In genomic region chr20:20683922-20684321, GRCh38 we compare ENCODE assay signal across 19 cellular contexts. TPM values are rescaled to one million over a fixed set of nuclear protein-coding genes. Genes with fewer than 3 reads are reported as not detected.
DNase-seq lines count a peak whose midpoint lies in the region; ATAC-seq, FAIRE-seq and TF ChIP-seq lines count a peak whose summit lies in the region.
"Had no signal": no experiment of that assay in that cellular context is flagged by ENCODE, and none has a peak within 500 bp of the region (broad histone marks: within the 10 kb centered on the region; RNA-seq: fewer than 3 reads in every experiment).

No MANE protein-coding gene starts in this region.

- WGBS in K562 (ENCODE audit: insufficient coverage, low coverage, missing lambda C conversion rate) = 3% methylated on average over 2 of the region's 4 CpGs

- no peak overlapping the region for H2AFZ ChIP-seq in K562 (ENCODE audit: low read depth, low read length)

- TF ChIP-seq CTCF in CD4-positive, alpha-beta T cell (IDR thresholded peaks at IDR 0.05) = no peak
- TF ChIP-seq CTCF in K562 (IDR thresholded peaks at IDR 0.05 in 2 of 3, conservative IDR thresholded peaks at IDR 0.05 in 1 of 3; ENCODE audit: insufficient read depth in 2 of 3, low read depth in 1 of 3, low read length in 3 of 3) (no peak), upper lobe of right lung (IDR thresholded peaks at IDR 0.05) (no peak)

- no peaks in the 10 kb centered on the region for H4K20me1 ChIP-seq in K562 (replicated peaks; ENCODE audit: control insufficient read depth, insufficient read depth, low read length)

- no peak overlapping the region for H3K4me3 ChIP-seq in K562
- no peak overlapping the region for H3K4me3 ChIP-seq in upper lobe of right lung
- H3K4me3 ChIP-seq: A549, SJSA1 had no signal

- TF ChIP-seq EP300 in K562 (IDR thresholded peaks at IDR 0.05; ENCODE audit: low read length) = no peak

- in situ Hi-C loops in K562 (cut with MboI) = no loop called here

- H3K4me3 Mint-ChIP-seq in activated CD4-positive, alpha-beta T cell treated with anti-CD3 and anti-CD28 coated beads, Interleukin-2, amount 10 ng/mL, durations not matched to agents 7 days and 5 days = no peak overlapping the region
- H3K4me3 Mint-ChIP-seq in CD4-positive, alpha-beta T cell = peak overlapping the region; percentile 13
- H3K4me3 Mint-ChIP-seq: CD8-positive, alpha-beta T cell had no signal

- no peaks in the 10 kb centered on the region for H3K27me3 Mint-ChIP-seq in activated CD4-positive, alpha-beta T cell treated with anti-CD3 and anti-CD28 coated beads, Interleukin-2, amount 10 ng/mL, durations not matched to agents 7 days and 5 days
- no peaks in the 10 kb centered on the region for H3K27me3 Mint-ChIP-seq in CD4-positive, alpha-beta T cell

- no peaks in the 10 kb centered on the region for H3K9me3 ChIP-seq in CD4-positive, alpha-beta T cell (ENCODE audit: control insufficient read depth, low read length)
- H3K9me3 ChIP-seq in K562 (replicated peaks; ENCODE audit: control insufficient read depth, insufficient read depth, low read depth, low read length) = no peaks in the 10 kb centered on the region
- H3K9me3 ChIP-seq in upper lobe of right lung = no peaks in the 10 kb centered on the region
- H3K9me3 ChIP-seq: A549, SJSA1 had no signal

- H3K79me2 ChIP-seq in K562 (ENCODE audit: control insufficient read depth, insufficient read depth, low read length) = no peaks in the 10 kb centered on the region

- BruUV-seq in K562 (replicated peaks; lab: Mats Ljungman, UMichigan) = no TSS peak

- peak overlapping the region; percentile 25 for H3K27ac Mint-ChIP-seq in activated CD4-positive, alpha-beta T cell treated with anti-CD3 and anti-CD28 coated beads, Interleukin-2, amount 10 ng/mL, durations not matched to agents 7 days and 5 days
- H3K27ac Mint-ChIP-seq in CD4-positive, alpha-beta T cell = peak overlapping the region; percentile 29
- H3K27ac Mint-ChIP-seq: CD8-positive, alpha-beta T cell had no signal

- no peaks in the 10 kb centered on the region; a peak in 1 of 5 replicates for H3K4me1 ChIP-seq in K562 (replicated peaks in 1 of 2; ENCODE audit: control insufficient read depth in 2 of 2, insufficient read depth in 2 of 2, low read length in 2 of 2)
- peaks cover 42% of the 10 kb centered on the region for H3K4me1 ChIP-seq in upper lobe of right lung
- H3K4me1 ChIP-seq: A549, SJSA1 had no signal

- CTCF ChIA-PET in activated CD4-positive, alpha-beta T cell treated with anti-CD3 and anti-CD28 coated beads, Interleukin-2, amount 10 ng/mL, durations not matched to agents 7 days and 5 days (lab: Charles Lee) = interaction anchor here (1.1 to 1.4 kb wide), 2 partner anchors 9 to 17 kb away, joined by 3 read pairs; no protein-coding TSS in a partner anchor
- CTCF ChIA-PET in CD4-positive, alpha-beta T cell (lab: Charles Lee) = interaction anchor here (1.2 kb wide), 1 partner anchor 10 kb away, joined by 3 read pairs; no protein-coding TSS in a partner anchor
- CTCF ChIA-PET in K562 (lab: Yijun Ruan, JAX; ENCODE audit: low intra/inter-chr PET ratio) = no interaction called here

- H3K9me1 ChIP-seq in K562 (ENCODE audit: control insufficient read depth, insufficient read depth, low read length) = no peaks in the 10 kb centered on the region

- POLR2A ChIA-PET in activated CD4-positive, alpha-beta T cell treated with anti-CD3 and anti-CD28 coated beads, Interleukin-2, amount 10 ng/mL, durations not matched to agents 7 days and 5 days (lab: Charles Lee) = no interaction called here
- POLR2A ChIA-PET in CD4-positive, alpha-beta T cell (lab: Charles Lee) = no interaction called here
- POLR2A ChIA-PET in K562 (lab: Yijun Ruan, JAX) = interaction anchor here (0.7 kb wide), 1 partner anchor 930 kb away, joined by 3 read pairs; no protein-coding TSS in a partner anchor

- no peak overlapping the region for H3K9ac ChIP-seq in K562 (ENCODE audit: insufficient read depth in 1 of 2, low read depth in 2 of 2, low read length in 2 of 2)

- intact Hi-C loops in CD4-positive, alpha-beta T cell (cut with DNase I, micrococcal nuclease) = no loop called here
- intact Hi-C loops in K562 (cut with micrococcal nuclease) = no loop called here
- intact Hi-C loops in upper lobe of right lung (cut with DNase I) = no loop called here

- DNase-seq in activated CD4-positive, alpha-beta T cell treated with anti-CD3 and anti-CD28 coated beads, Interleukin-2, amount 10 ng/mL, durations not matched to agents 7 days and 5 days = no peak
- DNase-seq in activated CD4-positive, alpha-beta T cell treated with anti-CD3 and anti-CD28 coated beads for 48 hours = no peak
- no peak for DNase-seq in CD4-positive, alpha-beta T cell
- DNase-seq in K562 (ENCODE audit: extremely low read depth in 1 of 4, low spot score in 3 of 4) (no peak), renal cortical epithelial cell (ENCODE audit: low read depth) (peak; percentile 7), upper lobe of right lung (no peak), SKM-1 (lab: John Stamatoyannopoulos, UW; ENCODE audit: unreplicated experiment) (no peak)
- DNase-seq: CD8-positive, alpha-beta T cell; DMS79; HCEC 1CT; NCI-H1048; NCI-H1436 treated with DMSO at 0.1 percent for 48 hours; NCI-H2029 treated with DMSO at 0.1 percent for 48 hours; NCI-H2171 treated with DMSO at 0.1 percent for 48 hours; NCI-H510A had no signal

- H3K36me3 Mint-ChIP-seq in activated CD4-positive, alpha-beta T cell treated with anti-CD3 and anti-CD28 coated beads, Interleukin-2, amount 10 ng/mL, durations not matched to agents 7 days and 5 days (ENCODE audit: low read depth) = peaks cover 3% of the 10 kb centered on the region
- peaks cover 10% of the 10 kb centered on the region for H3K36me3 Mint-ChIP-seq in CD4-positive, alpha-beta T cell (ENCODE audit: low read depth)

- H3K36me3 ChIP-seq in K562 (ENCODE audit: control insufficient read depth, insufficient read depth, low read length) = no peaks in the 10 kb centered on the region
- H3K36me3 ChIP-seq in upper lobe of right lung = no peaks in the 10 kb centered on the region
- H3K36me3 ChIP-seq: SJSA1 had no signal

- no peak for TF ChIP-seq RAD21 in K562 (CRISPR knock-in tag; conservative IDR thresholded peaks at IDR 0.05 in 1 of 2, IDR thresholded peaks at IDR 0.05 in 1 of 2)

- peaks cover 45% of the 10 kb centered on the region for H3K4me1 Mint-ChIP-seq in activated CD4-positive, alpha-beta T cell treated with anti-CD3 and anti-CD28 coated beads, Interleukin-2, amount 10 ng/mL, durations not matched to agents 7 days and 5 days
- H3K4me1 Mint-ChIP-seq in CD4-positive, alpha-beta T cell (ENCODE audit: low read depth) = peaks cover 78% of the 10 kb centered on the region

- no peak for TF ChIP-seq POLR2A in K562 (conservative IDR thresholded peaks at IDR 0.05)

- H3K4me2 ChIP-seq in K562 (ENCODE audit: insufficient read depth, low read length) = no peak overlapping the region
- H3K4me2 ChIP-seq: A549 had no signal

- ATAC-seq in CD4-positive, alpha-beta T cell (ENCODE audit: poor library complexity) = peak; percentile 52
- no peak for ATAC-seq in K562
- no peak for ATAC-seq in upper lobe of right lung
- ATAC-seq in HG02642 (IDR thresholded peaks at IDR 0.05; ENCODE audit: poor library complexity, unreplicated experiment) = no peak
- ATAC-seq: A549; CD8-positive, alpha-beta T cell had no signal

- H3K27me3 ChIP-seq in CD4-positive, alpha-beta T cell (ENCODE audit: control insufficient read depth, insufficient read depth, low read length) = no peaks in the 10 kb centered on the region
- no peaks in the 10 kb centered on the region for H3K27me3 ChIP-seq in K562 (ENCODE audit: control insufficient read depth in 2 of 2, insufficient read depth in 2 of 2, low read length in 2 of 2)
- no peaks in the 10 kb centered on the region for H3K27me3 ChIP-seq in upper lobe of right lung
- H3K27me3 ChIP-seq: SJSA1 had no signal

- no peaks in the 10 kb centered on the region for H3K9me3 Mint-ChIP-seq in activated CD4-positive, alpha-beta T cell treated with anti-CD3 and anti-CD28 coated beads, Interleukin-2, amount 10 ng/mL, durations not matched to agents 7 days and 5 days
- no peaks in the 10 kb centered on the region for H3K9me3 Mint-ChIP-seq in CD4-positive, alpha-beta T cell
- H3K9me3 Mint-ChIP-seq: CD8-positive, alpha-beta T cell had no signal

- FAIRE-seq in K562 (lab: Jason Lieb, UNC) = no peak
- FAIRE-seq: A549, D721Med had no signal

- no peak overlapping the region for H3K27ac ChIP-seq in CD4-positive, alpha-beta T cell (ENCODE audit: low read depth, low read length)
- no peak overlapping the region for H3K27ac ChIP-seq in K562 (ENCODE audit: extremely low read depth, low read depth, low read length)
- no peak overlapping the region for H3K27ac ChIP-seq in upper lobe of right lung
- H3K27ac ChIP-seq: A549, SJSA1 had no signal

RNA-seq across cellular contexts. Expression of gene RALGAPA2, which starts 28.5 kb away (rescaled TPM):
- 10 to 100 TPM; 26.4 to 31.7 TPM for total RNA-seq in activated CD4-positive, alpha-beta T cell treated with anti-CD3 and anti-CD28 coated beads, Interleukin-2, amount 10 ng/mL, durations not matched to agents 7 days and 5 days
- 10 to 100 TPM; 21.2 to 21.9 TPM for total RNA-seq in CD4-positive, alpha-beta T cell
- total RNA-seq in K562 (2011; cell fraction: chromatin; rRNA removed; ENCODE audit: low replicate concordance) = 4.5 and 13.9 TPM in 2 replicates
- total RNA-seq in K562 (2011; cell fraction: nucleolus; rRNA removed) = 3.2 and 3.8 TPM in 2 replicates
- 5.8 and 6.6 TPM in 2 replicates for total RNA-seq in K562 (2011; cell fraction: nucleoplasm; rRNA removed)
- total RNA-seq in K562 (2014; rRNA removed) (1.2 and 1.6 TPM in 2 replicates), K562 (2014; rRNA removed; fragmentation: Illumina TruSeq; extraction: Trizol) (1.5 and 2.1 TPM in 2 replicates), K562 (2015; rRNA removed; fragmentation: Illumina TruSeq; extraction: Trizol) (1.4 and 1.6 TPM in 2 replicates), K562 (2021) (2.3 and 2.7 TPM in 2 replicates), renal cortical epithelial cell (13.5 and 47.5 TPM in 2 replicates), upper lobe of right lung (88.9 TPM)
- polyA plus RNA-seq in K562 (2011; rRNA removed) (1.7 and 2.0 TPM in 2 replicates), K562 (2014; fragmentation: Illumina TruSeq; extraction: Trizol) (1.6 and 2.4 TPM in 2 replicates), K562 (2014; fragmentation: Nextera tagmentation; extraction: Ambion mirVana) (under 1 TPM; 0.35 to 0.42 TPM), K562 (2014; rRNA removed) (1.2 TPM in 2 replicates)
- polyA plus RNA-seq in K562 (2011; cell fraction: cytosol; rRNA removed) = 0.75 and 1.5 TPM in 2 replicates
- polyA plus RNA-seq in K562 (2011; cell fraction: nucleus; rRNA removed) = 4.6 and 5.6 TPM in 2 replicates
- polyA plus RNA-seq in K562 (2012) = 1.1 and 2.3 TPM in 2 replicates
- 4.7 and 6.6 TPM in 2 replicates for polyA minus RNA-seq in K562 (2011; rRNA and poly(A)+ RNA removed)
- 1.5 and 3.2 TPM in 2 replicates for polyA minus RNA-seq in K562 (2011; cell fraction: cytosol; rRNA and poly(A)+ RNA removed)
- polyA minus RNA-seq in K562 (2011; cell fraction: nucleus; rRNA and poly(A)+ RNA removed) = 7.3 and 16.2 TPM in 2 replicates
